Comparison of ENCODE assay signal across 11 cellular contexts in genomic region chr4:16859031-16859430, GRCh38. TPM values are rescaled to one million over a fixed set of nuclear protein-coding genes. Genes with fewer than 3 reads are reported as not detected.
"Had no signal": no experiment of that assay in that cellular context is flagged by ENCODE, and none has a peak within 500 bp of the region (broad histone marks: within the 10 kb centered on the region; RNA-seq: fewer than 3 reads in every experiment).

No MANE protein-coding gene starts in this region.

- H3K4me3 ChIP-seq: dorsolateral prefrontal cortex had no signal

- DNase-seq: activated CD4-positive, alpha-beta T cell treated with anti-CD3 and anti-CD28 coated beads, Interleukin-2, amount 50 U/mL, for 1 hour; activated T-cell treated with anti-CD3 and anti-CD28 coated beads for 4 hours; dorsolateral prefrontal cortex; foreskin keratinocyte; islet precursor cell; naive thymus-derived CD4-positive, alpha-beta T cell; small intestine had no signal

- H3K4me1 ChIP-seq: foreskin keratinocyte had no signal

- H3K27me3 ChIP-seq: dorsolateral prefrontal cortex, foreskin keratinocyte had no signal

- ATAC-seq: foreskin keratinocyte; naive thymus-derived CD4-positive, alpha-beta T cell; stimulated activated effector memory CD8-positive, alpha-beta T cell treated with anti-CD3 and anti-CD28 coated beads, Interleukin-12 subunit alpha, Interleukin-12 subunit beta, amount 100 ng/mL, for 72 hours had no signal

- FAIRE-seq: endometrium, small intestine, TTC549 had no signal

- H3K27ac ChIP-seq: foreskin keratinocyte had no signal

RNA-seq across cellular contexts. Expression of gene LDB2, which starts 39.4 kb away (rescaled TPM):
- total RNA-seq: activated CD8-positive, alpha-beta memory T cell treated with anti-CD3 and anti-CD28 coated beads for 36 hours; foreskin keratinocyte had no signal
- polyA plus RNA-seq: foreskin keratinocyte; naive thymus-derived CD4-positive, alpha-beta T cell had no signal
